In genomic region chrX:49172280-49172780, GRCh38 we compare ENCODE assay signal across 8 cellular contexts. TPM values are rescaled to one million over a fixed set of nuclear protein-coding genes. Genes with fewer than 3 reads are reported as not detected.
DNase-seq lines count a peak whose midpoint lies in the region; ATAC-seq, FAIRE-seq and TF ChIP-seq lines count a peak whose summit lies in the region.

No MANE protein-coding gene starts in this region.

- H3K27ac ChIP-seq in right lobe of liver = peak overlapping the region; percentile 6 to 62 (median 47)

- 20% methylated on average over 1 of the region's 37 CpGs for WGBS in right lobe of liver (ENCODE audit: insufficient coverage, low coverage, low lambda C conversion rate, missing lambda C conversion rate)

- FAIRE-seq in GM12891 (lab: Jason Lieb, UNC) = no peak

- intact Hi-C loops in right lobe of liver (cut with DNase I) = no loop called here

- H3K27me3 Mint-ChIP-seq in central memory CD8-positive, alpha-beta T cell = no peaks in the 10 kb centered on the region

- H3K9me3 ChIP-seq in right lobe of liver = no peaks in the 10 kb centered on the region

- peak overlapping the region; percentile 91 for H3K4me3 Mint-ChIP-seq in central memory CD8-positive, alpha-beta T cell

- TF ChIP-seq CTCF in WI38 (IDR thresholded peaks at IDR 0.05; ENCODE audit: low read depth, low read length) = no peak
- no peak for TF ChIP-seq CTCF in right lobe of liver (IDR thresholded peaks at IDR 0.05)

- DNase-seq in GM12891 (ENCODE audit: insufficient read length, low spot score) (peak; percentile 52), NCI-H1105 (lab: John Stamatoyannopoulos, UW) (peak; percentile 38), right lobe of liver (peak; percentile 74 to 84 (median 81)), DMS153 (lab: John Stamatoyannopoulos, UW) (no peak)
- DNase-seq in central memory CD8-positive, alpha-beta T cell (ENCODE audit: low spot score in 2 of 2) = peak in 1 of 2 donors; percentile 15
- DNase-seq in stimulated activated CD8-positive, alpha-beta memory T cell treated with anti-CD3 and anti-CD28 coated beads, Interleukin-2, amount 100 ng/mL, for 48 hours (ENCODE audit: low read depth in 2 of 2) = peak; percentile 58 to 62

- H3K4me3 ChIP-seq in WI38 (ENCODE audit: low read depth, low read length) = peak overlapping the region; percentile 69
- peak overlapping the region; percentile 31 to 55 (median 43) for H3K4me3 ChIP-seq in right lobe of liver

- no peaks in the 10 kb centered on the region for H3K36me3 ChIP-seq in right lobe of liver

- H3K36me3 Mint-ChIP-seq in central memory CD8-positive, alpha-beta T cell (ENCODE audit: insufficient read depth) = peaks cover 15% of the 10 kb centered on the region

- H3K27ac Mint-ChIP-seq in central memory CD8-positive, alpha-beta T cell (ENCODE audit: low read depth) = peak overlapping the region; percentile 86

- peaks cover 24% of the 10 kb centered on the region for H3K4me1 Mint-ChIP-seq in central memory CD8-positive, alpha-beta T cell

- H3K27me3 ChIP-seq in right lobe of liver = no peaks in the 10 kb centered on the region

- peaks cover 0 to 5% (median 0%) of the 10 kb centered on the region in 4 donors for H3K4me1 ChIP-seq in right lobe of liver

- no peaks in the 10 kb centered on the region for H3K9me3 Mint-ChIP-seq in central memory CD8-positive, alpha-beta T cell

- ATAC-seq in HG02571 (IDR thresholded peaks at IDR 0.05; ENCODE audit: unreplicated experiment) (peak; percentile 58), right lobe of liver (peak; percentile 75 to 78 (median 75))
- peak; percentile 55 for ATAC-seq in central memory CD8-positive, alpha-beta T cell (replicated peaks; ENCODE audit: extremely low read depth, poor library complexity, severe bottlenecking)

- no peak for TF ChIP-seq POLR2A in GM12891 (IDR thresholded peaks at IDR 0.05; ENCODE audit: low read depth, low read length)
- TF ChIP-seq POLR2A in right lobe of liver (IDR thresholded peaks at IDR 0.05) = no peak

TF ChIP-seq in GM12891, 5 proteins besides CTCF, POLR2A, EP300 and RAD21:
- TF ChIP-seq TAF1 (IDR thresholded peaks at IDR 0.05; ENCODE audit: low read depth, low read length) = no peak
- no peak for TF ChIP-seq POU2F2 (IDR thresholded peaks at IDR 0.05; ENCODE audit: low read depth, low read length)
- no peak for TF ChIP-seq SPI1 (IDR thresholded peaks at IDR 0.05; ENCODE audit: low read depth, low read length)
- TF ChIP-seq POLR2AphosphoS5 (IDR thresholded peaks at IDR 0.05; ENCODE audit: low read depth, low read length) = no peak
- TF ChIP-seq PAX5 (IDR thresholded peaks at IDR 0.05; ENCODE audit: insufficient read depth, low read length, severe bottlenecking) = no peak

RNA-seq across cellular contexts. Expression of gene PLP2, which starts 0.6 kb away (rescaled TPM):
- 26.6 TPM for polyA plus RNA-seq in GM12891 (2012; ENCODE audit: low read depth, missing spikeins)
- total RNA-seq in right lobe of liver = 10 to 100 TPM in 4 of 6 experiments, 1 to 10 TPM in 2; 7.4 to 24.4 (median 14.5) TPM

RNA-seq across cellular contexts. Expression of gene MAGIX, which starts 9.8 kb away (rescaled TPM):
- 0.33 TPM for polyA plus RNA-seq in GM12891 (2012; ENCODE audit: low read depth, missing spikeins)
- total RNA-seq in right lobe of liver = 10 to 100 TPM in 4 of 6 experiments, 1 to 10 TPM in 2; 8.8 to 24.0 (median 18.4) TPM

RNA-seq across cellular contexts. Expression of gene PRICKLE3, which starts 13.8 kb away (rescaled TPM):
- polyA plus RNA-seq in GM12891 (2012; ENCODE audit: low read depth, missing spikeins) = 8.1 TPM
- 1 to 10 TPM; 3.8 to 6.4 (median 5.0) TPM for total RNA-seq in right lobe of liver

RNA-seq across cellular contexts. Expression of gene SYP, which starts 27.7 kb away (rescaled TPM):
- 0.71 TPM for polyA plus RNA-seq in GM12891 (2012; ENCODE audit: low read depth, missing spikeins)
- total RNA-seq in right lobe of liver = under 1 TPM in 5 of 6 experiments, not detected in 1; 0.12 to 0.39 (median 0.27) TPM

RNA-seq across cellular contexts. Expression of gene GPKOW, which starts 48.8 kb away (rescaled TPM):
- 16.6 TPM for polyA plus RNA-seq in GM12891 (2012; ENCODE audit: low read depth, missing spikeins)
- 10 to 100 TPM in 3 of 6 experiments, 1 to 10 TPM in 3; 9.3 to 14.9 (median 10.2) TPM for total RNA-seq in right lobe of liver
